Comparison of ENCODE assay signal across 13 cellular contexts in genomic region chr10:7826971-7827370, GRCh38. TPM values are rescaled to one million over a fixed set of nuclear protein-coding genes. Genes with fewer than 3 reads are reported as not detected.
DNase-seq lines count a peak whose midpoint lies in the region; ATAC-seq and TF ChIP-seq lines count a peak whose summit lies in the region.
"Had no signal": no experiment of that assay in that cellular context is flagged by ENCODE, and none has a peak within 500 bp of the region (broad histone marks: within the 10 kb centered on the region; RNA-seq: fewer than 3 reads in every experiment).

No MANE protein-coding gene starts in this region.

- H3K27me3 Mint-ChIP-seq in MCF 10A (ENCODE audit: insufficient read depth, unreplicated experiment) = no peaks in the 10 kb centered on the region

- ATAC-seq in stimulated activated effector memory CD8-positive, alpha-beta T cell treated with anti-CD3 and anti-CD28 coated beads, Interleukin-12 subunit alpha, Interleukin-12 subunit beta, amount 100 ng/mL, for 72 hours = peak; percentile 58
- ATAC-seq: Panc1 had no signal

- H3K9ac ChIP-seq in fibroblast of lung (ENCODE audit: insufficient read depth, low read length) = no peak overlapping the region

- H3K27ac ChIP-seq in breast epithelium (no peak overlapping the region), fibroblast of lung (ENCODE audit: insufficient read depth, low read length) (no peak overlapping the region)
- H3K27ac ChIP-seq: C4-2B had no signal

- no peak for TF ChIP-seq POLR2A in breast epithelium (IDR thresholded peaks at IDR 0.05)

- H3K4me3 ChIP-seq in breast epithelium (no peak overlapping the region), fibroblast of lung (replicated peaks in 1 of 4; ENCODE audit: control extremely low read depth in 1 of 4, insufficient read depth in 1 of 4, low read depth in 3 of 4, low read length in 4 of 4) (no peak overlapping the region)

- H4K20me1 ChIP-seq in fibroblast of lung (ENCODE audit: control insufficient read depth, extremely low read depth, insufficient read depth, low read length) = no peaks in the 10 kb centered on the region

- H3K4me2 ChIP-seq in fibroblast of lung (ENCODE audit: extremely low read depth, insufficient read depth, low read length) = no peak overlapping the region

- H3K36me3 ChIP-seq in breast epithelium = peaks cover 8% of the 10 kb centered on the region
- no peaks in the 10 kb centered on the region for H3K36me3 ChIP-seq in fibroblast of lung (ENCODE audit: control insufficient read depth, insufficient read depth, low read length)

- BruUV-seq in MCF 10A (replicated peaks; lab: Mats Ljungman, UMichigan) = no TSS peak

- peaks cover 7% of the 10 kb centered on the region for H3K79me2 ChIP-seq in fibroblast of lung (ENCODE audit: control insufficient read depth, insufficient read depth, low read length)

- H3K4me1 Mint-ChIP-seq in MCF 10A (ENCODE audit: insufficient read depth, unreplicated experiment) = peaks cover 2% of the 10 kb centered on the region
- H3K4me1 Mint-ChIP-seq in stimulated activated effector memory CD8-positive, alpha-beta T cell treated with anti-CD3 and anti-CD28 coated beads, Interleukin-12 subunit alpha, Interleukin-12 subunit beta, amount 100 ng/mL, for 72 hours = peaks cover 37% of the 10 kb centered on the region

- no peak overlapping the region for H3K4me3 Mint-ChIP-seq in MCF 10A (ENCODE audit: unreplicated experiment)
- H3K4me3 Mint-ChIP-seq in stimulated activated effector memory CD8-positive, alpha-beta T cell treated with anti-CD3 and anti-CD28 coated beads, Interleukin-12 subunit alpha, Interleukin-12 subunit beta, amount 100 ng/mL, for 72 hours = no peak overlapping the region

- CTCF ChIA-PET in MCF 10A (lab: Yijun Ruan, JAX) = interaction anchor here (0.5 to 1.2 kb wide), 4 partner anchors 8 to 278 kb away, joined by 3 to 5 read pairs (median 4); no protein-coding TSS in a partner anchor

- H3K9me3 ChIP-seq in breast epithelium = no peaks in the 10 kb centered on the region
- H3K9me3 ChIP-seq in fibroblast of lung (ENCODE audit: control insufficient read depth, insufficient read depth, low read depth, low read length) = no peaks in the 10 kb centered on the region

- H3K4me1 ChIP-seq in breast epithelium (no peaks in the 10 kb centered on the region), fibroblast of lung (ENCODE audit: control insufficient read depth, extremely low read depth, insufficient read depth, low read length) (no peaks in the 10 kb centered on the region)

- H3K36me3 Mint-ChIP-seq in MCF 10A (ENCODE audit: insufficient read depth, unreplicated experiment) = peaks cover 55% of the 10 kb centered on the region
- H3K36me3 Mint-ChIP-seq in stimulated activated effector memory CD8-positive, alpha-beta T cell treated with anti-CD3 and anti-CD28 coated beads, Interleukin-12 subunit alpha, Interleukin-12 subunit beta, amount 100 ng/mL, for 72 hours = peaks cover 79% of the 10 kb centered on the region

- no peak overlapping the region for H2AFZ ChIP-seq in fibroblast of lung (ENCODE audit: low read length)

- intact Hi-C loops in MCF 10A (cut with micrococcal nuclease) (no loop called here), breast epithelium (cut with DNase I; ENCODE audit: low total_unique reads) (no loop called here)

- no peaks in the 10 kb centered on the region for H3K9me3 Mint-ChIP-seq in MCF 10A (ENCODE audit: unreplicated experiment)
- H3K9me3 Mint-ChIP-seq in stimulated activated effector memory CD8-positive, alpha-beta T cell treated with anti-CD3 and anti-CD28 coated beads, Interleukin-12 subunit alpha, Interleukin-12 subunit beta, amount 100 ng/mL, for 72 hours = no peaks in the 10 kb centered on the region

- H3K27me3 ChIP-seq in breast epithelium = no peaks in the 10 kb centered on the region
- no peaks in the 10 kb centered on the region for H3K27me3 ChIP-seq in fibroblast of lung (ENCODE audit: control insufficient read depth, insufficient read depth, low read length)

- DNase-seq in MCF 10A (ENCODE audit: unreplicated experiment) (peak; percentile 35), breast epithelium (ENCODE audit: low spot score in 2 of 2) (no peak), RPMI7951 (ENCODE audit: low read depth) (peak; percentile 64), fibroblast of lung (ENCODE audit: low read depth in 2 of 2) (peak; percentile 34 to 69), RPMI8226 (no peak), pons (ENCODE audit: low spot score) (no peak), NCI-H1436 treated with DMSO at 0.1 percent for 48 hours (lab: John Stamatoyannopoulos, UW) (no peak)
- DNase-seq in stimulated activated effector memory CD8-positive, alpha-beta T cell treated with anti-CD3 and anti-CD28 coated beads, Interleukin-12 subunit alpha, Interleukin-12 subunit beta, amount 100 ng/mL, for 72 hours (ENCODE audit: low spot score in 2 of 2) = no peak
- DNase-seq: activated CD4-positive, alpha-beta T cell treated with anti-CD3 and anti-CD28 coated beads for 4 hours; amniotic stem cell; NCI-H1417 treated with DMSO at 0.1 percent for 48 hours had no signal

- peak overlapping the region; percentile 42 for H3K27ac Mint-ChIP-seq in MCF 10A (ENCODE audit: low read depth, unreplicated experiment)
- H3K27ac Mint-ChIP-seq in stimulated activated effector memory CD8-positive, alpha-beta T cell treated with anti-CD3 and anti-CD28 coated beads, Interleukin-12 subunit alpha, Interleukin-12 subunit beta, amount 100 ng/mL, for 72 hours = peak overlapping the region; percentile 9

- POLR2A ChIA-PET in MCF 10A (lab: Yijun Ruan, JAX) = interaction anchor here (2.5 kb wide), 1 partner anchor 8 kb away, joined by 9 read pairs; the partner anchor contains the start of gene TAF3

- TF ChIP-seq CTCF in MCF 10A (IDR thresholded peaks at IDR 0.05; ENCODE audit: unreplicated experiment) (no peak), breast epithelium (IDR thresholded peaks at IDR 0.05) (no peak), fibroblast of lung (conservative IDR thresholded peaks at IDR 0.05 in 1 of 2, IDR thresholded peaks at IDR 0.05 in 1 of 2; ENCODE audit: low read depth in 1 of 2, low read length in 2 of 2) (no peak)

RNA-seq across cellular contexts. Expression of gene TAF3, which starts 8.7 kb away (rescaled TPM):
- total RNA-seq in MCF 10A (2022) (9.3 and 9.9 TPM in 2 replicates), breast epithelium (1 to 10 TPM; 7.4 to 9.7 (median 9.2) TPM), fibroblast of lung (1.5 and 2.1 TPM in 2 replicates)
- 1.6 and 2.5 TPM in 2 replicates for total RNA-seq in RPMI7951 (2014; rRNA removed; shearing (Covaris generic))
- polyA plus RNA-seq in fibroblast of lung = 4.0 and 5.0 TPM in 2 replicates
- 5.2 and 5.8 TPM in 2 replicates for polyA plus RNA-seq in fibroblast of lung (2012)
- polyA minus RNA-seq in fibroblast of lung (ENCODE audit: low replicate concordance) = 0.51 and 2.4 TPM in 2 replicates

RNA-seq across cellular contexts. Expression of gene ATP5F1C, which starts 39.0 kb away (rescaled TPM):
- 268 and 281 TPM in 2 replicates for total RNA-seq in MCF 10A (2022)
- 100 to 1,000 TPM; 224 to 245 (median 224) TPM for total RNA-seq in breast epithelium
- total RNA-seq in RPMI7951 (2014; rRNA removed; shearing (Covaris generic)) = 525 and 547 TPM in 2 replicates
- total RNA-seq in fibroblast of lung = 170 and 172 TPM in 2 replicates
- 331 and 353 TPM in 2 replicates for polyA plus RNA-seq in fibroblast of lung
- polyA plus RNA-seq in fibroblast of lung (2012) = 279 and 293 TPM in 2 replicates
- polyA minus RNA-seq in fibroblast of lung (ENCODE audit: low replicate concordance) = 28.4 and 41.2 TPM in 2 replicates

RNA-seq across cellular contexts. Expression of gene KIN, which starts 39.2 kb away (rescaled TPM):
- total RNA-seq in MCF 10A (2022) = 13.0 and 15.8 TPM in 2 replicates
- total RNA-seq in breast epithelium = 10 to 100 TPM in 1 of 3 donors, 1 to 10 TPM in 2; 5.9 to 13.3 (median 9.5) TPM
- total RNA-seq in RPMI7951 (2014; rRNA removed; shearing (Covaris generic)) = 19.4 and 27.5 TPM in 2 replicates
- 7.2 and 10.1 TPM in 2 replicates for total RNA-seq in fibroblast of lung
- 8.9 and 9.6 TPM in 2 replicates for polyA plus RNA-seq in fibroblast of lung
- 11.1 and 13.4 TPM in 2 replicates for polyA plus RNA-seq in fibroblast of lung (2012)
- 0.04 and 0.55 TPM in 2 replicates for polyA minus RNA-seq in fibroblast of lung (ENCODE audit: low replicate concordance)

Comparison
In these comparisons a context has a peak if more than half of its experiments do, and no peak if none do; other contexts are left out.
1. DNase-seq: peak in MCF 10A (single experiment), RPMI7951 (single experiment) and fibroblast of lung (2 of 2); none in breast epithelium (0 of 2), stimulated activated effector memory CD8-positive, alpha-beta T cell treated with anti-CD3 and anti-CD28 coated beads, Interleukin-12 subunit alpha, Interleukin-12 subunit beta, amount 100 ng/mL, for 72 hours (0 of 2), RPMI8226 (single experiment), pons (single experiment) and NCI-H1436 treated with DMSO at 0.1 percent for 48 hours (single experiment).